21 cellular contexts compared by ENCODE assay signal in the genomic region with DNA sequence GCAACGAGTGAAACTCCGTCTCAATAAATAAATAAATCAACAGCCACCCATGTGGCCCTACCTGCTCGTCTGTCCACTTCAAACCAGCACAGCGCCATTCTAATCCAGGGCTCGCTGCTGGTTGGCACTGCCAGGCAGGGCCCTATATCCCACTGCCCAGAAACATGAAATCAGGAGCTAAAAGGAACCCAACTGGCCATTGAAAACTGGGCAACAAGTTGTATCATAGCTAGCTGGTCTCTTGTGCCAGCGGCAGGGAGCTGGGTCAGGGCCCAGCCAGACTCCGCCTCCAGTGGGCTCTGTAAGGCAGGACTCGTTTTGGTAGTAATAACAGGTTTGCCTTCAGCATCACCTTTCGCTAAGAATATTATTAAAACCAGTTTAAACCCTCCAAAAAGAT.
"Had no signal": no experiment of that assay in that cellular context is flagged by ENCODE, and none has a peak within 500 bp of the region (broad histone marks: within the 10 kb centered on the region; RNA-seq: fewer than 3 reads in every experiment).

No MANE protein-coding gene starts in this region.

- DNase-seq: activated CD4-positive, alpha-beta T cell treated with anti-CD3 and anti-CD28 coated beads for 4 hours; activated CD4-positive, alpha-beta T cell treated with anti-CD3 and anti-CD28 coated beads, Interleukin-2, amount 50 U/mL, for 4 hours; activated gamma-delta T cell treated with Interleukin-2 at 50 U/mL for 16 hours; activated naive CD4-positive, alpha-beta T cell treated with anti-CD3 and anti-CD28 coated beads, Interleukin-2, amount 50 U/mL, for 16 hours; activated naive CD8-positive, alpha-beta T cell treated with anti-CD3 and anti-CD28 coated beads, Interleukin-2, amount 50 U/mL, for 24 hours; activated T-cell treated with anti-CD3 and anti-CD28 coated beads, Interleukin-2, amount 50 U/mL, for 4 hours; effector CD8-positive, alpha-beta T cell; gastrocnemius medialis; hippocampal formation; immature natural killer cell; kidney; right lobe of liver; stimulated activated CD4-positive, alpha-beta T cell treated with anti-CD3 and anti-CD28 coated beads, Interleukin-2, amount 100 ng/mL, for 48 hours; stimulated activated naive CD8-positive, alpha-beta T cell treated with anti-CD3 and anti-CD28 coated beads, Interleukin-15, Interleukin-2, amounts not matched to agents 100 U/mL and 50 U/mL, for 24 hours; SW 1271; T-helper 9 cell; upper lobe of left lung had no signal

- H3K9me3 ChIP-seq: gastrocnemius medialis, right lobe of liver, thoracic aorta, upper lobe of left lung had no signal

- H3K27me3 ChIP-seq: gastrocnemius medialis, right lobe of liver, upper lobe of left lung had no signal

- H3K4me3 ChIP-seq: gastrocnemius medialis, right lobe of liver, thoracic aorta, upper lobe of left lung had no signal

- H3K27ac ChIP-seq: gastrocnemius medialis, thoracic aorta, upper lobe of left lung, VCaP had no signal

- H3K4me1 ChIP-seq: gastrocnemius medialis had no signal

- ATAC-seq: activated naive CD8-positive, alpha-beta T cell treated with anti-CD3 and anti-CD28 coated beads, Interleukin-2, amount 50 U/mL, for 24 hours; activated T-cell treated with anti-CD3 and anti-CD28 coated beads, Interleukin-2, amount 50 U/mL, for 4 hours; activated T-helper 17 cell treated with anti-CD3 and anti-CD28 coated beads, Interleukin-2, amount 50 U/mL, for 72 hours; natural killer cell treated with Interleukin-12 subunit alpha and Interleukin-12 subunit beta and Interleukin-15 and Interleukin-18, amount 100 ng/mL, for 72 hours; right lobe of liver; stimulated activated naive CD8-positive, alpha-beta T cell treated with anti-CD3 and anti-CD28 coated beads, Interleukin-15, Interleukin-2, amounts not matched to agents 100 U/mL and 50 U/mL, for 24 hours had no signal

- H3K36me3 ChIP-seq: gastrocnemius medialis, right lobe of liver, thoracic aorta, upper lobe of left lung had no signal
